In the genomic region with DNA sequence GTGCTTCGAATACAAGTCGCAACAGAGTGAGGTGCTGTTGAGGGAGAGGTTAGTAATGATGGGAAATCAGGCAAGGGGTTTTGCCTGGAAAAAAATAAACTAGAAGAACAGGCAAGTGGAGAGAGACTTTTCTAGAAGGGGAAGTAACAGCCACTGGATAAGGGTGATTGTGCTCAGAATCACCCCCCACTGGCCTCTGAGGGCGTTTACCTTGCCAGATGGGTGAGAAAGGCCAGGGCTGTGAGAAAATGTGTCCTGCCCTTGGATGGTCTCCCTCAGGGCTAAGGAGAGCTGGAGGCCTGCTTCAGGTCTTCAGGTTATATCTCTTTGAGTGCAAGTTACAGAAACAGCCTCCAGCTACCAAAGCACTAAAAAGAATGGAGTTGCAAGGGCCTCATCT, we compare ENCODE assay signal across 25 cellular contexts.
"Had no signal": no experiment of that assay in that cellular context is flagged by ENCODE, and none has a peak within 500 bp of the region (broad histone marks: within the 10 kb centered on the region; RNA-seq: fewer than 3 reads in every experiment).

No MANE protein-coding gene starts in this region.

- H3K4me3 ChIP-seq: dorsolateral prefrontal cortex, esophagus squamous epithelium, gastroesophageal sphincter, lung, psoas muscle, spleen, testis, tibial nerve had no signal

- H3K4me1 Mint-ChIP-seq: immature natural killer cell; naive B cell; stimulated activated naive B cell treated with anti-CD40 and anti-IgM and Interleukin-4, amounts not matched to agents 10 μg/mL and 1 μg/mL and 100 μg/mL, for 72 hours; stimulated activated naive CD8-positive, alpha-beta T cell treated with anti-CD3 and anti-CD28 coated beads, Interleukin-15, amount 100 ng/mL, for 72 hours had no signal

- ATAC-seq: gastroesophageal sphincter; left colon; left ventricle myocardium superior; psoas muscle; stimulated activated naive B cell treated with anti-CD40 and anti-IgM and Interleukin-4, amounts not matched to agents 10 μg/mL and 1 μg/mL and 100 μg/mL, for 72 hours; stimulated activated naive CD8-positive, alpha-beta T cell treated with anti-CD3 and anti-CD28 coated beads, Interleukin-15, amount 100 ng/mL, for 72 hours had no signal

- H3K9me3 ChIP-seq: esophagus squamous epithelium, gastroesophageal sphincter, neutrophil, psoas muscle, right lobe of liver, spleen, testis, tibial nerve had no signal

- H3K27ac ChIP-seq: dorsolateral prefrontal cortex, epithelial cell of prostate, esophagus squamous epithelium, gastroesophageal sphincter, neutrophil, psoas muscle, right lobe of liver, spleen, testis, tibial nerve had no signal

- H3K27me3 ChIP-seq: esophagus squamous epithelium, gastroesophageal sphincter, neutrophil, right lobe of liver, spleen, testis, tibial nerve had no signal

- H3K36me3 Mint-ChIP-seq: immature natural killer cell; naive B cell; stimulated activated naive B cell treated with anti-CD40 and anti-IgM and Interleukin-4, amounts not matched to agents 10 μg/mL and 1 μg/mL and 100 μg/mL, for 72 hours had no signal

- H3K27me3 Mint-ChIP-seq: stimulated activated naive CD8-positive, alpha-beta T cell treated with anti-CD3 and anti-CD28 coated beads, Interleukin-15, amount 100 ng/mL, for 72 hours had no signal

- H3K4me1 ChIP-seq: spleen, testis had no signal

- H3K36me3 ChIP-seq: esophagus squamous epithelium, gastroesophageal sphincter, neutrophil, right lobe of liver, spleen, tibial nerve had no signal

- H3K4me3 Mint-ChIP-seq: immature natural killer cell; naive B cell; stimulated activated naive B cell treated with anti-CD40 and anti-IgM and Interleukin-4, amounts not matched to agents 10 μg/mL and 1 μg/mL and 100 μg/mL, for 72 hours; stimulated activated naive CD8-positive, alpha-beta T cell treated with anti-CD3 and anti-CD28 coated beads, Interleukin-15, amount 100 ng/mL, for 72 hours had no signal

- DNase-seq: cortex of kidney; dorsolateral prefrontal cortex; effector CD8-positive, alpha-beta T cell; esophagus squamous epithelium; foreskin fibroblast; immature natural killer cell; kidney; left colon; left ventricle myocardium superior; naive B cell; psoas muscle; retina; right lobe of liver; spleen; stimulated activated CD4-positive, alpha-beta T cell treated with anti-CD3 and anti-CD28 coated beads, Interleukin-15, amount 100 ng/mL, for 24 hours; stimulated activated CD4-positive, alpha-beta T cell treated with anti-CD3 and anti-CD28 coated beads, Interleukin-1b, Interleukin-23, amount 100 ng/mL, for 48 hours; stimulated activated CD4-positive, alpha-beta T cell treated with anti-CD3 and anti-CD28 coated beads, Interleukin-4, amount 100 ng/mL, for 24 hours; stimulated activated naive B cell treated with anti-CD40 and anti-IgM and Interleukin-4, amounts not matched to agents 10 μg/mL and 1 μg/mL and 100 μg/mL, for 72 hours; stimulated activated naive CD8-positive, alpha-beta T cell treated with anti-CD3 and anti-CD28 coated beads, Interleukin-15, amount 100 ng/mL, for 72 hours; testis had no signal

- H3K9me3 Mint-ChIP-seq: immature natural killer cell; naive B cell; stimulated activated naive B cell treated with anti-CD40 and anti-IgM and Interleukin-4, amounts not matched to agents 10 μg/mL and 1 μg/mL and 100 μg/mL, for 72 hours; stimulated activated naive CD8-positive, alpha-beta T cell treated with anti-CD3 and anti-CD28 coated beads, Interleukin-15, amount 100 ng/mL, for 72 hours had no signal

- H3K27ac Mint-ChIP-seq: immature natural killer cell; naive B cell; stimulated activated naive B cell treated with anti-CD40 and anti-IgM and Interleukin-4, amounts not matched to agents 10 μg/mL and 1 μg/mL and 100 μg/mL, for 72 hours; stimulated activated naive CD8-positive, alpha-beta T cell treated with anti-CD3 and anti-CD28 coated beads, Interleukin-15, amount 100 ng/mL, for 72 hours had no signal
